ENCODE assay signal across 12 cellular contexts in genomic region chr22:32996702-32997101, GRCh38.
A peak's percentile ranks its signal among the peaks of the same experiment; 100 is the strongest.
DNase-seq lines count a peak whose midpoint lies in the region; ATAC-seq, FAIRE-seq and TF ChIP-seq lines count a peak whose summit lies in the region.
"Had no signal": no experiment of that assay in that cellular context is flagged by ENCODE, and none has a peak within 500 bp of the region (broad histone marks: within the 10 kb centered on the region; RNA-seq: fewer than 3 reads in every experiment).

No MANE protein-coding gene starts in this region.

- no peak overlapping the region for H3K4me3 Mint-ChIP-seq in Caco-2 (ENCODE audit: unreplicated experiment)
- H3K4me3 Mint-ChIP-seq: activated B cell treated with CpG ODN at 0.5 μM for 24 hours; activated T-cell treated with anti-CD3 and anti-CD28 coated beads, Interleukin-2, amount 50 U/mL, for 72 hours; endodermal cell had no signal

- H3K27ac ChIP-seq in kidney (ENCODE audit: low read depth in 2 of 2, low read length in 2 of 2) (no peak overlapping the region), thoracic aorta (no peak overlapping the region)
- H3K27ac ChIP-seq: SK-N-MC had no signal

- no peaks in the 10 kb centered on the region for H3K36me3 Mint-ChIP-seq in Caco-2 (ENCODE audit: insufficient read depth, unreplicated experiment)

- in situ Hi-C loops in GM13977 (cut with MboI; ENCODE audit: low pct_unique_long_range_greater_than_20kb, low sequenced_read_pairs, unreplicated experiment), result no loop called here

- peak; percentile 41 for DNase-seq in H4 (ENCODE audit: low spot score)
- DNase-seq in dedifferentiated amniotic fluid mesenchymal stem cell (ENCODE audit: extremely low spot score), result peak; percentile 58
- DNase-seq in kidney, result peak; percentile 83
- peak; percentile 25 for DNase-seq in thoracic aorta (ENCODE audit: low spot score)
- DNase-seq in stimulated activated CD4-positive, alpha-beta T cell treated with anti-CD3 and anti-CD28 coated beads, Interleukin-4, amount 100 ng/mL, for 1 hour, result no peak
- no peak for DNase-seq in Caco-2
- DNase-seq in GM13977 (ENCODE audit: low spot score), result no peak
- DNase-seq in NOMO-1 (lab: John Stamatoyannopoulos, UW; ENCODE audit: unreplicated experiment in 2 of 2), result no peak
- DNase-seq: activated B cell treated with CpG ODN at 0.5 μM for 24 hours; activated T-cell treated with anti-CD3 and anti-CD28 coated beads, Interleukin-2, amount 50 U/mL, for 72 hours; endodermal cell had no signal

- no peaks in the 10 kb centered on the region for H3K9me3 ChIP-seq in kidney (ENCODE audit: control insufficient read depth in 1 of 2, low read length in 2 of 2)
- no peaks in the 10 kb centered on the region for H3K9me3 ChIP-seq in thoracic aorta
- H3K9me3 ChIP-seq in Caco-2, result no peaks in the 10 kb centered on the region

- CTCF ChIA-PET in Caco-2 (lab: Charles Lee), result interaction anchor here (1.6 kb wide), 1 partner anchor 10 kb away, joined by 3 read pairs; no protein-coding TSS in a partner anchor

- H3K4me3 ChIP-seq in kidney (ENCODE audit: low read length in 2 of 2), result no peak overlapping the region
- no peak overlapping the region for H3K4me3 ChIP-seq in thoracic aorta
- H3K4me3 ChIP-seq in Caco-2 (ENCODE audit: low read depth, low read length), result no peak overlapping the region
- H3K4me3 ChIP-seq: SK-N-MC had no signal

- H3K9me3 Mint-ChIP-seq in Caco-2 (ENCODE audit: unreplicated experiment), result no peaks in the 10 kb centered on the region
- H3K9me3 Mint-ChIP-seq: activated B cell treated with CpG ODN at 0.5 μM for 24 hours; activated T-cell treated with anti-CD3 and anti-CD28 coated beads, Interleukin-2, amount 50 U/mL, for 72 hours; endodermal cell had no signal

- H3K4me1 Mint-ChIP-seq in Caco-2 (ENCODE audit: low read depth, unreplicated experiment), result no peaks in the 10 kb centered on the region
- H3K4me1 Mint-ChIP-seq: endodermal cell had no signal

- BruUV-seq in Caco-2 (replicated peaks; lab: Mats Ljungman, UMichigan), result no TSS peak

- POLR2A ChIA-PET in Caco-2 (lab: Charles Lee), result no interaction called here

- no peaks in the 10 kb centered on the region for H3K36me3 ChIP-seq in kidney (ENCODE audit: control insufficient read depth in 1 of 2, insufficient read depth in 2 of 2, low read length in 2 of 2)
- H3K36me3 ChIP-seq in thoracic aorta, result no peaks in the 10 kb centered on the region
- H3K36me3 ChIP-seq in Caco-2 (ENCODE audit: control insufficient read depth, insufficient read depth, low read length), result no peaks in the 10 kb centered on the region; the same call in 1 of the 2 replicates

- peaks cover 5% of the 10 kb centered on the region for H3K27me3 Mint-ChIP-seq in Caco-2 (ENCODE audit: insufficient read depth, unreplicated experiment)

- no peak overlapping the region for H3K27ac Mint-ChIP-seq in Caco-2 (ENCODE audit: unreplicated experiment)
- H3K27ac Mint-ChIP-seq: activated B cell treated with CpG ODN at 0.5 μM for 24 hours; activated T-cell treated with anti-CD3 and anti-CD28 coated beads, Interleukin-2, amount 50 U/mL, for 72 hours; endodermal cell had no signal

- ATAC-seq in thoracic aorta (ENCODE audit: insufficient number of reproducible peaks, low FRiP score, low read depth), result no peak
- ATAC-seq: activated T-cell treated with anti-CD3 and anti-CD28 coated beads, Interleukin-2, amount 50 U/mL, for 72 hours had no signal

- no peaks in the 10 kb centered on the region for H3K4me1 ChIP-seq in kidney (ENCODE audit: control insufficient read depth in 1 of 2, insufficient read depth in 1 of 2, low read depth in 1 of 2, low read length in 2 of 2)
- peaks cover 0 to 24% of the 10 kb centered on the region in 2 donors for H3K4me1 ChIP-seq in thoracic aorta (ENCODE audit: control insufficient read depth in 1 of 2, low read depth in 2 of 2)
- no peaks in the 10 kb centered on the region for H3K4me1 ChIP-seq in Caco-2

- H3K27me3 ChIP-seq in thoracic aorta (replicated peaks; ENCODE audit: insufficient read depth), result no peaks in the 10 kb centered on the region
- H3K27me3 ChIP-seq in Caco-2 (replicated peaks; ENCODE audit: control insufficient read depth, insufficient read depth, low read length), result no peaks in the 10 kb centered on the region

- TF ChIP-seq CTCF in kidney (IDR thresholded peaks at IDR 0.05; ENCODE audit: borderline replicate concordance, extremely low read depth, insufficient read depth), result no peak
- TF ChIP-seq CTCF in thoracic aorta (IDR thresholded peaks at IDR 0.05), result no peak
- TF ChIP-seq CTCF in Caco-2 (IDR thresholded peaks at IDR 0.05; ENCODE audit: insufficient read depth in 1 of 2, low read depth in 1 of 2, low read length in 1 of 2, severe bottlenecking in 1 of 2, unreplicated experiment in 1 of 2), result no peak
- TF ChIP-seq CTCF in GM13977 (IDR thresholded peaks at IDR 0.05; ENCODE audit: extremely low read depth, insufficient read depth, missing control alignments), result no peak

- no peak for FAIRE-seq in kidney (lab: Jason Lieb, UNC)

- H3K9ac ChIP-seq in kidney (ENCODE audit: low read length in 2 of 2), result no peak overlapping the region

- intact Hi-C loops in kidney (cut with DNase I) (loop anchor here (10.0 kb wide), 2 partner anchors 192 to 472 kb away; partner anchors contain the start of gene TIMP3), Caco-2 (cut with micrococcal nuclease; ENCODE audit: unreplicated experiment) (no loop called here)

Comparison
In these comparisons a context has a peak if more than half of its experiments do, and no peak if none do; other contexts are left out.
1. DNase-seq: peak in H4 (single experiment), dedifferentiated amniotic fluid mesenchymal stem cell (single experiment), kidney (single experiment) and thoracic aorta (single experiment); none in stimulated activated CD4-positive, alpha-beta T cell treated with anti-CD3 and anti-CD28 coated beads, Interleukin-4, amount 100 ng/mL, for 1 hour (single experiment), Caco-2 (0 of 2), GM13977 (single experiment) and NOMO-1 (0 of 2).